Comparison of ENCODE assay signal across 19 cellular contexts in genomic region chr3:60698117-60698516, GRCh38.
DNase-seq lines count a peak whose midpoint lies in the region; TF ChIP-seq lines count a peak whose summit lies in the region.
"Had no signal": no experiment of that assay in that cellular context is flagged by ENCODE, and none has a peak within 500 bp of the region (broad histone marks: within the 10 kb centered on the region; RNA-seq: fewer than 3 reads in every experiment).

No MANE protein-coding gene starts in this region.

- H3K4me1 ChIP-seq in cardiac muscle cell (ENCODE audit: low read depth) = peaks cover 12% of the 10 kb centered on the region

- no peak overlapping the region for H3K4me3 ChIP-seq in cardiac muscle cell
- H3K4me3 ChIP-seq: K562, PC-9 had no signal

- TF ChIP-seq CTCF in cardiac muscle cell (IDR thresholded peaks at IDR 0.05; ENCODE audit: low read depth, low read length) = no peak

- H3K27ac ChIP-seq in cardiac muscle cell = peak overlapping the region; percentile 47
- H3K27ac ChIP-seq: PC-9, RWPE1 had no signal

- H3K27me3 ChIP-seq in cardiac muscle cell = no peaks in the 10 kb centered on the region

- intact Hi-C loops in cardiac septum (cut with DNase I) = no loop called here

- TF ChIP-seq RAD21 in Ishikawa (IDR thresholded peaks at IDR 0.05; ENCODE audit: low read depth) = no peak

- H3K36me3 ChIP-seq in cardiac muscle cell = no peaks in the 10 kb centered on the region

- no peaks in the 10 kb centered on the region for H3K9me3 ChIP-seq in cardiac muscle cell (ENCODE audit: low read depth)

- DNase-seq in cardiac muscle cell (ENCODE audit: low read depth in 1 of 2, low spot score in 1 of 2) = peak in 1 of 2 donors; percentile 10
- DNase-seq in cardiac septum (ENCODE audit: low spot score) = no peak
- DNase-seq in NCI-H69 (lab: John Stamatoyannopoulos, UW) = peak; percentile 51
- DNase-seq in SHP77 (lab: John Stamatoyannopoulos, UW) = no peak
- DNase-seq in NCI-H1105 (lab: John Stamatoyannopoulos, UW) = no peak
- DNase-seq in H4 (ENCODE audit: low spot score) = no peak
- DNase-seq: ACHN; C1 segment of cervical spinal cord; CD8-positive, alpha-beta memory T cell; DMS79 treated with DMSO at 0.1 percent for 48 hours; H7; NCI-H2029 treated with DMSO at 0.1 percent for 48 hours; NCI-H82; PC-9; T-helper 1 cell; T-helper 9 cell had no signal

- TF ChIP-seq EP300 in Ishikawa (IDR thresholded peaks at IDR 0.05; ENCODE audit: borderline replicate concordance) = peak; percentile 72

TF ChIP-seq in Ishikawa, 13 proteins besides CTCF, POLR2A, EP300 and RAD21:
- TF ChIP-seq ZBTB7A (IDR thresholded peaks at IDR 0.05; ENCODE audit: low read depth) (no peak), NFIC (IDR thresholded peaks at IDR 0.05) (peak; percentile 72), TAF1 (IDR thresholded peaks at IDR 0.05; ENCODE audit: low read depth) (no peak), TCF12 (IDR thresholded peaks at IDR 0.05; ENCODE audit: low read depth) (peak; percentile 68), YY1 (IDR thresholded peaks at IDR 0.05; ENCODE audit: low read depth) (no peak), CEBPB (IDR thresholded peaks at IDR 0.05) (no peak), TEAD4 (IDR thresholded peaks at IDR 0.05) (peak; percentile 44; the same call in 1 of the 2 replicates), MAX (IDR thresholded peaks at IDR 0.05) (no peak), CREB1 (IDR thresholded peaks at IDR 0.05; ENCODE audit: low read depth) (no peak), FOXM1 (IDR thresholded peaks at IDR 0.05; ENCODE audit: borderline replicate concordance, low read depth) (peak; percentile 53), REST (IDR thresholded peaks at IDR 0.05; ENCODE audit: low read depth) (no peak), USF1 (IDR thresholded peaks at IDR 0.05) (no peak), EGR1 (IDR thresholded peaks at IDR 0.05) (no peak)
